In genomic region chr3:27557411-27557810, GRCh38 we compare ENCODE assay signal across 1 cellular context.
TF ChIP-seq lines count a peak whose summit lies in the region.

No MANE protein-coding gene starts in this region.

TF ChIP-seq in IMR-90, 13 proteins besides CTCF, POLR2A, EP300 and RAD21:
- TF ChIP-seq MAFK (IDR thresholded peaks at IDR 0.05; ENCODE audit: low read depth, low read length) = no peak
- TF ChIP-seq FOS (IDR thresholded peaks at IDR 0.05; ENCODE audit: low read depth, low read length) = no peak
- TF ChIP-seq CEBPB (IDR thresholded peaks at IDR 0.05; ENCODE audit: low read depth, low read length) = no peak
- TF ChIP-seq MXI1 (IDR thresholded peaks at IDR 0.05; ENCODE audit: borderline replicate concordance, low read depth, low read length) = no peak
- TF ChIP-seq USF2 (IDR thresholded peaks at IDR 0.05; ENCODE audit: low read depth, low read length) = no peak
- no peak for TF ChIP-seq RFX5 (IDR thresholded peaks at IDR 0.05; ENCODE audit: low read depth, low read length)
- no peak for TF ChIP-seq CHD1 (IDR thresholded peaks at IDR 0.05; ENCODE audit: low read depth, low read length)
